ENCODE assay signal across 13 cellular contexts in the genomic region with DNA sequence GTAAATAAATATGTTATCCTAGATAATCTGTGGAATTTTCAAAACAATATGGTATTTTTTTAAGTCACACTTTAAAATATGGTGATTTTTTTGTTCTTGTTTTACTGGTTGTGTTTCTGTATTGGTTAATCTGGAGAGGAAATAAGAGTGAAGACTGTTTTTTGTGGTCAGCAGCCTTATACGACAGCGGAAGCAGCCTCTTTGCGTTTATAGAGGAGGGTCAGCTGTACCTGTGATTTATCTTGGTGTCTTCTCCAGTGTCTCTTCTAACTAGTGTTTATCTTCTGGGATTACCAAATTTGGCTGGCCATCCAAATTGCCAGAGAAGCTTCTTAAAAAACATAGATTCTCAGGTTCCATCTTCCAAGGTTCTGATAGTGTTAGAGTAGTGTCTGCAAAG. TPM values are rescaled to one million over a fixed set of nuclear protein-coding genes. Genes with fewer than 3 reads are reported as not detected.
DNase-seq lines count a peak whose midpoint lies in the region; ATAC-seq, FAIRE-seq and TF ChIP-seq lines count a peak whose summit lies in the region.
"Had no signal": no experiment of that assay in that cellular context is flagged by ENCODE, and none has a peak within 500 bp of the region (broad histone marks: within the 10 kb centered on the region; RNA-seq: fewer than 3 reads in every experiment).

No MANE protein-coding gene starts in this region.

- H3K9me3 Mint-ChIP-seq in T-helper 1 cell treated with Interleukin-12 subunit alpha and Interleukin-12 subunit beta and Interleukin-4 antibody, amounts not matched to agents 30 μg/mL and 1 μg/mL, for 36 hours: no peaks in the 10 kb centered on the region
- H3K9me3 Mint-ChIP-seq in natural killer cell (no peaks in the 10 kb centered on the region), WTC11 (peaks cover 17% of the 10 kb centered on the region)

- no peaks in the 10 kb centered on the region for H3K27me3 ChIP-seq in HepG2 (ENCODE audit: control insufficient read depth in 1 of 2, insufficient read depth in 2 of 2, low read length in 2 of 2)

- no peak overlapping the region for H3K27ac ChIP-seq in HepG2 (ENCODE audit: extremely low read length, insufficient read depth, low read length)

- TF ChIP-seq EP300 in HepG2 (IDR thresholded peaks at IDR 0.05; ENCODE audit: low read depth in 2 of 2, low read length in 2 of 2) (no peak), HepG2 (CRISPR knock-in tag; IDR thresholded peaks at IDR 0.05; ENCODE audit: borderline replicate concordance) (no peak)

- no peak for TF ChIP-seq POLR2A in HepG2 (IDR thresholded peaks at IDR 0.05; ENCODE audit: insufficient read depth in 1 of 2, low read depth in 2 of 2, low read length in 2 of 2)

- peaks cover 32% of the 10 kb centered on the region for H3K36me3 Mint-ChIP-seq in T-helper 1 cell treated with Interleukin-12 subunit alpha and Interleukin-12 subunit beta and Interleukin-4 antibody, amounts not matched to agents 30 μg/mL and 1 μg/mL, for 36 hours (ENCODE audit: low read depth)
- peaks cover 14% of the 10 kb centered on the region for H3K36me3 Mint-ChIP-seq in natural killer cell
- H3K36me3 Mint-ChIP-seq in WTC11: peaks cover 44% of the 10 kb centered on the region

- CTCF ChIA-PET in WTC11 (lab: Charles Lee) (no interaction called here), HepG2 (lab: Yijun Ruan, JAX; ENCODE audit: low intra/inter-chr PET ratio, low total read pairs) (no interaction called here)

- BruUV-seq in HepG2 (replicated peaks; lab: Mats Ljungman, UMichigan): no TSS peak

- peak; percentile 56 for ATAC-seq in GM21390 (IDR thresholded peaks at IDR 0.05; ENCODE audit: unreplicated experiment)
- ATAC-seq in HG02981 (IDR thresholded peaks at IDR 0.05; ENCODE audit: unreplicated experiment): peak; percentile 75
- ATAC-seq in natural killer cell: peak; percentile 60 to 66 (median 64)
- no peak for ATAC-seq in WTC11
- no peak for ATAC-seq in GM18519 (IDR thresholded peaks at IDR 0.05; ENCODE audit: low FRiP score, unreplicated experiment)
- no peak for ATAC-seq in HepG2
- ATAC-seq: activated CD4-positive, CD25-positive, alpha-beta regulatory T cell treated with anti-CD3 and anti-CD28 coated beads, Interleukin-2, amount 50 U/mL, for 24 hours; PC-3 had no signal

- peak overlapping the region; percentile 41 for H3K4me3 Mint-ChIP-seq in T-helper 1 cell treated with Interleukin-12 subunit alpha and Interleukin-12 subunit beta and Interleukin-4 antibody, amounts not matched to agents 30 μg/mL and 1 μg/mL, for 36 hours
- H3K4me3 Mint-ChIP-seq in natural killer cell (peak overlapping the region; percentile 58), WTC11 (no peak overlapping the region)

- DNase-seq in natural killer cell (no peak), WTC11 (ENCODE audit: low spot score) (no peak), HepG2 (ENCODE audit: low spot score) (no peak)
- DNase-seq: activated gamma-delta T cell treated with Interleukin-2 at 50 U/mL for 16 hours, left ventricle myocardium superior, NCI-H1092, PC-3 had no signal

- TF ChIP-seq RAD21 in HepG2 (CRISPR knock-in tag; IDR thresholded peaks at IDR 0.05): no peak

- H3K36me3 ChIP-seq in HepG2 (replicated peaks in 1 of 2; ENCODE audit: control insufficient read depth in 1 of 2, insufficient read depth in 2 of 2, low read length in 2 of 2): peaks cover 0 to 3% of the 10 kb centered on the region in 2 experiments; a peak in 2 of 5 replicates

- no peak overlapping the region for H2AFZ ChIP-seq in HepG2 (ENCODE audit: low read length)

- H3K4me2 ChIP-seq in HepG2 (ENCODE audit: low read depth, low read length): no peak overlapping the region

- H3K27me3 Mint-ChIP-seq in T-helper 1 cell treated with Interleukin-12 subunit alpha and Interleukin-12 subunit beta and Interleukin-4 antibody, amounts not matched to agents 30 μg/mL and 1 μg/mL, for 36 hours (ENCODE audit: low read depth): no peaks in the 10 kb centered on the region
- H3K27me3 Mint-ChIP-seq in natural killer cell (ENCODE audit: low read depth in 2 of 2) (no peaks in the 10 kb centered on the region), WTC11 (ENCODE audit: low read depth) (no peaks in the 10 kb centered on the region)

- no peak overlapping the region for H3K9ac ChIP-seq in HepG2 (ENCODE audit: insufficient read depth, low read depth, low read length)

- H4K20me1 ChIP-seq in HepG2 (ENCODE audit: insufficient read depth, low read length): no peaks in the 10 kb centered on the region

- WGBS in HepG2 (ENCODE audit: low lambda C conversion rate): 94% methylated on average over 3 of the region's 3 CpGs

- FAIRE-seq in HepG2 (lab: Jason Lieb, UNC): no peak

- H3K9me3 ChIP-seq in HepG2 (ENCODE audit: low read length): no peaks in the 10 kb centered on the region

- no peak overlapping the region for H3K4me3 ChIP-seq in HepG2 (replicated peaks in 1 of 3; ENCODE audit: insufficient read depth in 1 of 3, low read depth in 2 of 3, low read length in 3 of 3)
- H3K4me3 ChIP-seq: skin epidermis had no signal

- POLR2A ChIA-PET in WTC11 (lab: Charles Lee): no interaction called here
- POLR2A ChIA-PET in HepG2 (lab: Yijun Ruan, JAX): no interaction called here

- H3K4me1 ChIP-seq in HepG2 (ENCODE audit: insufficient read depth, low read length): no peaks in the 10 kb centered on the region

- H3K79me2 ChIP-seq in HepG2 (ENCODE audit: insufficient read depth, low read length): no peaks in the 10 kb centered on the region

- H3K27ac Mint-ChIP-seq in T-helper 1 cell treated with Interleukin-12 subunit alpha and Interleukin-12 subunit beta and Interleukin-4 antibody, amounts not matched to agents 30 μg/mL and 1 μg/mL, for 36 hours: peak overlapping the region; percentile 2
- H3K27ac Mint-ChIP-seq in natural killer cell (peak overlapping the region; percentile 67 to 76), WTC11 (no peak overlapping the region)

- intact Hi-C loops in natural killer cell (cut with micrococcal nuclease): no loop called here
- intact Hi-C loops in HepG2 (cut with micrococcal nuclease; ENCODE audit: unreplicated experiment): no loop called here

- H3K4me1 Mint-ChIP-seq in T-helper 1 cell treated with Interleukin-12 subunit alpha and Interleukin-12 subunit beta and Interleukin-4 antibody, amounts not matched to agents 30 μg/mL and 1 μg/mL, for 36 hours (ENCODE audit: low read depth): peaks cover 14% of the 10 kb centered on the region
- H3K4me1 Mint-ChIP-seq in natural killer cell: peaks cover 36 to 37% of the 10 kb centered on the region in 2 donors
- H3K4me1 Mint-ChIP-seq in WTC11: peaks cover 12% of the 10 kb centered on the region

- in situ Hi-C loops in HepG2 (cut with HindIII; ENCODE audit: extremely low pct_ligation_motif_present, low pct_unique_long_range_greater_than_20kb): no loop called here

- no peak for TF ChIP-seq CTCF in natural killer cell (IDR thresholded peaks at IDR 0.05)
- no peak for TF ChIP-seq CTCF in WTC11 (IDR thresholded peaks at IDR 0.05)
- no peak for TF ChIP-seq CTCF in HepG2 (CRISPR knock-in tag; IDR thresholded peaks at IDR 0.05)

TF ChIP-seq in WTC11, 78 proteins besides CTCF, POLR2A, EP300 and RAD21 (continues in another document):
- no peak for TF ChIP-seq ZNF396 (CRISPR knock-in tag; IDR thresholded peaks at IDR 0.05; ENCODE audit: borderline replicate concordance)
- TF ChIP-seq HMGA2 (CRISPR knock-in tag; IDR thresholded peaks at IDR 0.05): no peak
- TF ChIP-seq ZNF121 (CRISPR knock-in tag; IDR thresholded peaks at IDR 0.05): no peak

TF ChIP-seq in HepG2, 621 proteins besides CTCF, POLR2A, EP300 and RAD21:
- no peak for TF ChIP-seq RBM22 (optimal IDR thresholded peaks at IDR 0.05; ENCODE audit: low read length)
- no peak for TF ChIP-seq ASH2L (IDR thresholded peaks at IDR 0.05; ENCODE audit: insufficient read length, low read depth, low read length)
- TF ChIP-seq KDM2A (CRISPR knock-in tag; IDR thresholded peaks at IDR 0.05; ENCODE audit: borderline replicate concordance, low read depth): no peak
- TF ChIP-seq ZNF44 (CRISPR knock-in tag; IDR thresholded peaks at IDR 0.05): no peak

RNA-seq across cellular contexts. Expression of a gene that starts 58.7 kb away (rescaled TPM):
- total RNA-seq in natural killer cell (10 to 100 TPM; 29.7 to 44.5 (median 36.6) TPM), WTC11 (2021) (40.7 to 48.9 TPM (median 45.3 TPM) in 3 replicates), HepG2 (2016; rRNA removed; fragmentation: Illumina TruSeq; extraction: Trizol) (27.6 and 35.2 TPM in 2 replicates)
- 4.0 and 4.2 TPM in 2 replicates for total RNA-seq in HepG2 (2016; cell fraction: cytosol; rRNA removed; fragmentation: Illumina TruSeq; extraction: Trizol; ENCODE audit: low read depth)
- total RNA-seq in HepG2 (2016; cell fraction: insoluble cytoplasmic fraction; rRNA removed; fragmentation: Illumina TruSeq; extraction: Trizol): 25.8 and 33.2 TPM in 2 replicates
- total RNA-seq in HepG2 (2016; cell fraction: membrane; rRNA removed; fragmentation: Illumina TruSeq; extraction: Trizol): 8.7 and 9.3 TPM in 2 replicates
- 47.9 and 48.8 TPM in 2 replicates for total RNA-seq in HepG2 (2016; cell fraction: nucleus; rRNA removed; fragmentation: Illumina TruSeq; extraction: Trizol)
- polyA plus RNA-seq in HepG2 (2011; rRNA removed): 9.0 and 9.1 TPM in 2 replicates
- 4.8 and 6.7 TPM in 2 replicates for polyA plus RNA-seq in HepG2 (2011; cell fraction: cytosol; rRNA removed)
- polyA plus RNA-seq in HepG2 (2011; cell fraction: nucleus; rRNA removed): 12.3 and 13.3 TPM in 2 replicates
- 11.6 and 12.6 TPM in 2 replicates for polyA plus RNA-seq in HepG2 (2012)
- polyA plus RNA-seq in HepG2 (2016; cell fraction: cytosol; fragmentation: Illumina TruSeq; extraction: Trizol; ENCODE audit: low read depth): 1.4 and 1.5 TPM in 2 replicates
- 18.9 and 19.2 TPM in 2 replicates for polyA plus RNA-seq in HepG2 (2016; cell fraction: insoluble cytoplasmic fraction; fragmentation: Illumina TruSeq; extraction: Trizol; ENCODE audit: low read depth)
- polyA plus RNA-seq in HepG2 (2016; cell fraction: membrane; fragmentation: Illumina TruSeq; extraction: Trizol; ENCODE audit: low read depth): 2.9 and 3.0 TPM in 2 replicates
- 30.7 and 30.8 TPM in 2 replicates for polyA plus RNA-seq in HepG2 (2016; cell fraction: nucleus; fragmentation: Illumina TruSeq; extraction: Trizol; ENCODE audit: insufficient read depth, low read depth)
- 24.3 and 86.6 TPM in 2 replicates for polyA minus RNA-seq in HepG2 (2011; rRNA and poly(A)+ RNA removed; ENCODE audit: low replicate concordance)
- polyA minus RNA-seq in HepG2 (2011; cell fraction: cytosol; rRNA and poly(A)+ RNA removed): 14.2 and 14.7 TPM in 2 replicates
- polyA minus RNA-seq in HepG2 (2011; cell fraction: nucleus; rRNA and poly(A)+ RNA removed): 91.9 and 94.2 TPM in 2 replicates

Comparison
In these comparisons a context has a peak if more than half of its experiments do, and no peak if none do; other contexts are left out.
1. ATAC-seq: peak in GM21390 (single experiment), HG02981 (single experiment) and natural killer cell (3 of 3); none in WTC11 (single experiment), GM18519 (single experiment) and HepG2 (single experiment).